24 cellular contexts compared by ENCODE assay signal in the genomic region with DNA sequence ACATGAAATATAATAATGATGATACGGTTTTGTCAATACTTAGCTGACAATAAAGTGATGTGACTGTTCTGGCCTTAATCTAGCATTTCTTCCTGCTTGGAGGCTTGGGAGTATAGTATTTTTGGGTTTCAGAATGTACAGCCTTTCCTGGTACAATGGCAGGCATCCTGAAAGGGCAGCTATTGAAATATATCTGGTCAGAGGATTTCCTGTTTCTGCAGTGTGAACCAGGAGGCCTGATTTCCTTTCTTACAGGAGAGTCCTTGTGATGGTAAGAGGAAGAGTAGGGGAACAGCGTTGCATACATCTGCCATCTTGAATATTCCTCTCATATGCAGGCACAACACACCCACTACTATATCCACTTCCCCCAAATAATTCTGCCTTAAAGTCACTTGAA.
"Had no signal": no experiment of that assay in that cellular context is flagged by ENCODE, and none has a peak within 500 bp of the region (broad histone marks: within the 10 kb centered on the region; RNA-seq: fewer than 3 reads in every experiment).

No MANE protein-coding gene starts in this region.

- H3K27me3 Mint-ChIP-seq: activated naive CD8-positive, alpha-beta T cell treated with anti-CD3 and anti-CD28 coated beads for 36 hours; central memory CD8-positive, alpha-beta T cell; type B pancreatic cell had no signal

- H3K9me3 ChIP-seq: breast epithelium, colonic mucosa, thoracic aorta, vagina had no signal

- H3K4me1 Mint-ChIP-seq: activated naive CD8-positive, alpha-beta T cell treated with anti-CD3 and anti-CD28 coated beads for 36 hours; central memory CD8-positive, alpha-beta T cell; endodermal cell; naive thymus-derived CD4-positive, alpha-beta T cell; neural crest cell; WTC11 had no signal

- H3K4me3 ChIP-seq: breast epithelium, colonic mucosa, thoracic aorta, vagina had no signal

- DNase-seq: activated CD8-positive, alpha-beta memory T cell treated with anti-CD3 and anti-CD28 coated beads for 24 hours; activated CD8-positive, alpha-beta memory T cell treated with anti-CD3 and anti-CD28 coated beads, Interleukin-2, amount 50 U/mL, for 4 hours; activated naive CD4-positive, alpha-beta T cell treated with Interleukin-2 at 50 U/mL for 16 hours; activated naive CD8-positive, alpha-beta T cell treated with anti-CD3 and anti-CD28 coated beads for 36 hours; activated T-cell treated with anti-CD3 and anti-CD28 coated beads, Interleukin-2, amount 50 U/mL, for 24 hours; colonic mucosa; endodermal cell; foreskin fibroblast; kidney glomerular epithelial cell; naive thymus-derived CD4-positive, alpha-beta T cell; occipital lobe; posterior cingulate gyrus; retina; stimulated activated CD4-positive, alpha-beta T cell treated with anti-CD3 and anti-CD28 coated beads, Interleukin-4, amount 100 ng/mL, for 24 hours; stimulated activated naive CD4-positive, alpha-beta T cell treated with Interleukin-2 at 50 U/mL for 16 hours; T-helper 1 cell had no signal

- H3K36me3 Mint-ChIP-seq: activated naive CD8-positive, alpha-beta T cell treated with anti-CD3 and anti-CD28 coated beads for 36 hours; naive thymus-derived CD4-positive, alpha-beta T cell had no signal

- H3K27ac Mint-ChIP-seq: activated naive CD8-positive, alpha-beta T cell treated with anti-CD3 and anti-CD28 coated beads for 36 hours; activated T-cell treated with anti-CD3 and anti-CD28 coated beads, Interleukin-2, amount 50 U/mL, for 24 hours; endodermal cell; naive thymus-derived CD4-positive, alpha-beta T cell; type B pancreatic cell; WTC11 had no signal

- FAIRE-seq: TTC549 had no signal

- H3K27ac ChIP-seq: breast epithelium, colonic mucosa, thoracic aorta, vagina had no signal

- H3K4me1 ChIP-seq: breast epithelium, colonic mucosa, vagina had no signal

- ATAC-seq: naive thymus-derived CD4-positive, alpha-beta T cell; WTC11 had no signal

- H3K9me3 Mint-ChIP-seq: activated naive CD8-positive, alpha-beta T cell treated with anti-CD3 and anti-CD28 coated beads for 36 hours; activated T-cell treated with anti-CD3 and anti-CD28 coated beads, Interleukin-2, amount 50 U/mL, for 24 hours; central memory CD8-positive, alpha-beta T cell; endodermal cell; naive thymus-derived CD4-positive, alpha-beta T cell; neural crest cell; type B pancreatic cell; WTC11 had no signal

- H3K4me3 Mint-ChIP-seq: activated naive CD8-positive, alpha-beta T cell treated with anti-CD3 and anti-CD28 coated beads for 36 hours; activated T-cell treated with anti-CD3 and anti-CD28 coated beads, Interleukin-2, amount 50 U/mL, for 24 hours; central memory CD8-positive, alpha-beta T cell; endodermal cell; naive thymus-derived CD4-positive, alpha-beta T cell; neural crest cell; type B pancreatic cell; WTC11 had no signal

- H3K27me3 ChIP-seq: breast epithelium, colonic mucosa, vagina had no signal

- H3K36me3 ChIP-seq: breast epithelium, colonic mucosa, thoracic aorta had no signal
